In the genomic region with DNA sequence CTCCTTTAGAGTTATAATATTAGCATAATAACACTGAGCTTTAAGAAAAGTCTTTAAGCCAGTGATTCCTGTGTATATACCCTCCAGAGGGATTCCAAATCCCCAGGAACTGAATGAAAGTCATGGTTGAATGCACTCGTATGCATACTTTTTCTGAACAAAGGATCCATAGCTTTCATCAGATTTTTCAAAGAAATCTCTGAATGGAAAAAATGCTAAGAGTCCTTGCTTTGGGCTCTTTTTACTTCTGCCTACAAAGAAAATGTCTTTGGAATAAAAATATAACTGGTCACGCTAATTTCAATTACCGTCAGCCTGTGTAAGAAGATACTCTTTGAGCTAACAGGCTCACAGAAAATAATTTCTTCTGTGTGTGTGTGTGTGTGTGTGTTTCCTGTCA, we compare ENCODE assay signal across 24 cellular contexts.
DNase-seq lines count a peak whose midpoint lies in the region; ATAC-seq and TF ChIP-seq lines count a peak whose summit lies in the region.
"Had no signal": no experiment of that assay in that cellular context is flagged by ENCODE, and none has a peak within 500 bp of the region (broad histone marks: within the 10 kb centered on the region; RNA-seq: fewer than 3 reads in every experiment).

No MANE protein-coding gene starts in this region.

- H3K27ac ChIP-seq in SK-N-SH (ENCODE audit: low read depth in 2 of 2, low read length in 1 of 2) (no peak overlapping the region; a peak in 1 of 4 replicates), SJCRH30 (peak overlapping the region; percentile 82)
- H3K27ac ChIP-seq: C4-2B, HL-60 had no signal

- POLR2A ChIA-PET in SK-N-SH (lab: Yijun Ruan, JAX): no interaction called here

- intact Hi-C loops in activated T-helper 1 cell treated with anti-CD3 and anti-CD28 coated beads, Interleukin-12 subunit alpha, Interleukin-12 subunit beta, Interleukin-2, Interleukin-4 antibody, amounts not matched to agents 30 ng/mL and 10 ng/mL and 1 ng/mL, durations not matched to agents 14 hours and 24 hours and 36 hours (cut with micrococcal nuclease): no loop called here

- H3K79me2 ChIP-seq in SK-N-SH (ENCODE audit: insufficient read depth): no peaks in the 10 kb centered on the region

- H3F3A ChIP-seq in SK-N-SH (replicated peaks; ENCODE audit: insufficient read depth): no peaks in the 10 kb centered on the region

- no peaks in the 10 kb centered on the region; a peak in 1 of 4 replicates for H3K4me1 ChIP-seq in SK-N-SH (ENCODE audit: control insufficient read depth in 1 of 2, insufficient read depth in 2 of 2, low read depth in 1 of 2, low read length in 1 of 2)
- H3K4me1 ChIP-seq in SJCRH30: peaks cover 6% of the 10 kb centered on the region; the same call in 1 of the 2 replicates

- no peak overlapping the region for H3K4me2 ChIP-seq in SK-N-SH

- no peaks in the 10 kb centered on the region for H3K36me3 ChIP-seq in SK-N-SH (replicated peaks in 1 of 2; ENCODE audit: control insufficient read depth in 1 of 2, insufficient read depth in 2 of 2, low read length in 1 of 2)
- no peaks in the 10 kb centered on the region for H3K36me3 ChIP-seq in SJCRH30

- H3K4me1 Mint-ChIP-seq in effector memory CD8-positive, alpha-beta T cell (ENCODE audit: low read depth in 2 of 2): no peaks in the 10 kb centered on the region
- H3K4me1 Mint-ChIP-seq in natural killer cell treated with Interleukin-12 subunit alpha and Interleukin-12 subunit beta and Interleukin-15 and Interleukin-18, amount 100 ng/mL, for 72 hours (ENCODE audit: low read depth in 2 of 2): no peaks in the 10 kb centered on the region
- no peaks in the 10 kb centered on the region for H3K4me1 Mint-ChIP-seq in activated T-helper 1 cell treated with anti-CD3 and anti-CD28 coated beads, Interleukin-12 subunit alpha, Interleukin-12 subunit beta, Interleukin-2, Interleukin-4 antibody, amounts not matched to agents 30 ng/mL and 10 ng/mL and 1 ng/mL, durations not matched to agents 14 hours and 24 hours and 36 hours (ENCODE audit: low read depth)
- H3K4me1 Mint-ChIP-seq: CD8-positive, alpha-beta memory T cell had no signal

- 65% methylated on average over 3 of the region's 3 CpGs for WGBS in SK-N-SH (ENCODE audit: low lambda C conversion rate)

- H3K27me3 Mint-ChIP-seq in effector memory CD8-positive, alpha-beta T cell: no peaks in the 10 kb centered on the region
- H3K27me3 Mint-ChIP-seq in natural killer cell treated with Interleukin-12 subunit alpha and Interleukin-12 subunit beta and Interleukin-15 and Interleukin-18, amount 100 ng/mL, for 72 hours: no peaks in the 10 kb centered on the region
- no peaks in the 10 kb centered on the region for H3K27me3 Mint-ChIP-seq in activated T-helper 1 cell treated with anti-CD3 and anti-CD28 coated beads, Interleukin-12 subunit alpha, Interleukin-12 subunit beta, Interleukin-2, Interleukin-4 antibody, amounts not matched to agents 30 ng/mL and 10 ng/mL and 1 ng/mL, durations not matched to agents 14 hours and 24 hours and 36 hours (ENCODE audit: insufficient read depth)

- H3K9me3 ChIP-seq in SK-N-SH: no peaks in the 10 kb centered on the region
- no peaks in the 10 kb centered on the region for H3K9me3 ChIP-seq in SJCRH30 (replicated peaks)

- CTCF ChIA-PET in SK-N-SH (lab: Yijun Ruan, JAX): no interaction called here

- no peak overlapping the region for H3K4me3 ChIP-seq in SK-N-SH (ENCODE audit: low read depth in 2 of 2, low read length in 1 of 2)
- H3K4me3 ChIP-seq in SJCRH30: peak overlapping the region; percentile 46

- TF ChIP-seq CTCF in SK-N-SH (IDR thresholded peaks at IDR 0.05): no peak

- H4K20me1 ChIP-seq in SK-N-SH (ENCODE audit: insufficient read depth): no peaks in the 10 kb centered on the region

- DNase-seq in SK-N-SH: peak; percentile 2
- peak in 1 of 2 experiments; percentile 62 for DNase-seq in SJCRH30
- peak; percentile 5 for DNase-seq in fibroblast of peridontal ligament (ENCODE audit: extremely low read depth)
- no peak for DNase-seq in effector memory CD8-positive, alpha-beta T cell
- no peak for DNase-seq in natural killer cell treated with Interleukin-12 subunit alpha and Interleukin-12 subunit beta and Interleukin-15 and Interleukin-18, amount 100 ng/mL, for 72 hours (ENCODE audit: low spot score)
- no peak for DNase-seq in activated T-helper 1 cell treated with anti-CD3 and anti-CD28 coated beads, Interleukin-12 subunit alpha, Interleukin-12 subunit beta, Interleukin-2, Interleukin-4 antibody, amounts not matched to agents 30 ng/mL and 10 ng/mL and 1 ng/mL, durations not matched to agents 14 hours and 24 hours and 36 hours (ENCODE audit: low spot score)
- DNase-seq: CD8-positive, alpha-beta memory T cell; DMS53; GDM1; HFFc6; KBM-7; MM.1S; NCI-H1048; NCI-H1417 treated with DMSO at 0.1 percent for 48 hours; NCI-H187; NCI-H2107; NCI-H2227 treated with DMSO at 0.1 percent for 48 hours; NCI-H510A; NCI-H748 treated with DMSO at 0.1 percent for 48 hours had no signal

- H3K9me3 Mint-ChIP-seq in effector memory CD8-positive, alpha-beta T cell: peaks cover 7 to 9% of the 10 kb centered on the region in 2 donors
- peaks cover 9% of the 10 kb centered on the region for H3K9me3 Mint-ChIP-seq in natural killer cell treated with Interleukin-12 subunit alpha and Interleukin-12 subunit beta and Interleukin-15 and Interleukin-18, amount 100 ng/mL, for 72 hours
- H3K9me3 Mint-ChIP-seq in activated T-helper 1 cell treated with anti-CD3 and anti-CD28 coated beads, Interleukin-12 subunit alpha, Interleukin-12 subunit beta, Interleukin-2, Interleukin-4 antibody, amounts not matched to agents 30 ng/mL and 10 ng/mL and 1 ng/mL, durations not matched to agents 14 hours and 24 hours and 36 hours: no peaks in the 10 kb centered on the region

- H2AFZ ChIP-seq in SK-N-SH (ENCODE audit: low read depth): no peak overlapping the region

- H3K36me3 Mint-ChIP-seq in effector memory CD8-positive, alpha-beta T cell (ENCODE audit: insufficient read depth): no peaks in the 10 kb centered on the region
- peaks cover 5% of the 10 kb centered on the region for H3K36me3 Mint-ChIP-seq in natural killer cell treated with Interleukin-12 subunit alpha and Interleukin-12 subunit beta and Interleukin-15 and Interleukin-18, amount 100 ng/mL, for 72 hours
- no peaks in the 10 kb centered on the region for H3K36me3 Mint-ChIP-seq in activated T-helper 1 cell treated with anti-CD3 and anti-CD28 coated beads, Interleukin-12 subunit alpha, Interleukin-12 subunit beta, Interleukin-2, Interleukin-4 antibody, amounts not matched to agents 30 ng/mL and 10 ng/mL and 1 ng/mL, durations not matched to agents 14 hours and 24 hours and 36 hours (ENCODE audit: low read depth)
- H3K36me3 Mint-ChIP-seq: CD8-positive, alpha-beta memory T cell had no signal

- H3K9me2 ChIP-seq in SK-N-SH: no peaks in the 10 kb centered on the region

- TF ChIP-seq RAD21 in SK-N-SH (IDR thresholded peaks at IDR 0.05; ENCODE audit: low read length): no peak

- ATAC-seq in SK-N-SH treated with all-trans-retinoic acid at 6 μM for 48 hours (no peak), HG02763 (IDR thresholded peaks at IDR 0.05; ENCODE audit: unreplicated experiment) (no peak)
- no peak for ATAC-seq in effector memory CD8-positive, alpha-beta T cell (replicated peaks)
- no peak for ATAC-seq in natural killer cell treated with Interleukin-12 subunit alpha and Interleukin-12 subunit beta and Interleukin-15 and Interleukin-18, amount 100 ng/mL, for 72 hours
- ATAC-seq: Panc1 had no signal

- no peak overlapping the region for H3K4me3 Mint-ChIP-seq in effector memory CD8-positive, alpha-beta T cell
- H3K4me3 Mint-ChIP-seq in natural killer cell treated with Interleukin-12 subunit alpha and Interleukin-12 subunit beta and Interleukin-15 and Interleukin-18, amount 100 ng/mL, for 72 hours: no peak overlapping the region
- no peak overlapping the region for H3K4me3 Mint-ChIP-seq in activated T-helper 1 cell treated with anti-CD3 and anti-CD28 coated beads, Interleukin-12 subunit alpha, Interleukin-12 subunit beta, Interleukin-2, Interleukin-4 antibody, amounts not matched to agents 30 ng/mL and 10 ng/mL and 1 ng/mL, durations not matched to agents 14 hours and 24 hours and 36 hours
- H3K4me3 Mint-ChIP-seq: CD8-positive, alpha-beta memory T cell; HFFc6 had no signal

- H3K27ac Mint-ChIP-seq in effector memory CD8-positive, alpha-beta T cell: no peak overlapping the region
- no peak overlapping the region for H3K27ac Mint-ChIP-seq in natural killer cell treated with Interleukin-12 subunit alpha and Interleukin-12 subunit beta and Interleukin-15 and Interleukin-18, amount 100 ng/mL, for 72 hours
- no peak overlapping the region for H3K27ac Mint-ChIP-seq in activated T-helper 1 cell treated with anti-CD3 and anti-CD28 coated beads, Interleukin-12 subunit alpha, Interleukin-12 subunit beta, Interleukin-2, Interleukin-4 antibody, amounts not matched to agents 30 ng/mL and 10 ng/mL and 1 ng/mL, durations not matched to agents 14 hours and 24 hours and 36 hours
- H3K27ac Mint-ChIP-seq: CD8-positive, alpha-beta memory T cell; HFFc6 had no signal

- no peak for TF ChIP-seq EP300 in SK-N-SH (IDR thresholded peaks at IDR 0.05; ENCODE audit: borderline replicate concordance in 1 of 2, low read depth in 1 of 2, low read length in 1 of 2)

- H3K27me3 ChIP-seq in SK-N-SH (ENCODE audit: insufficient read depth) (no peaks in the 10 kb centered on the region), SJCRH30 (no peaks in the 10 kb centered on the region)

- no peak overlapping the region for H3K9ac ChIP-seq in SK-N-SH

TF ChIP-seq in SK-N-SH, 30 proteins besides CTCF, POLR2A, EP300 and RAD21 (continues in another document):
- TF ChIP-seq RXRA (IDR thresholded peaks at IDR 0.05; ENCODE audit: borderline replicate concordance, low read depth): no peak
- TF ChIP-seq SMC3 (IDR thresholded peaks at IDR 0.05; ENCODE audit: low read depth, low read length): no peak
- TF ChIP-seq EZH2phosphoT487 (IDR thresholded peaks at IDR 0.05; ENCODE audit: borderline replicate concordance, low read depth): no peak

TF ChIP-seq in SK-N-SH treated with all-trans-retinoic acid at 6 μM for 48 hours, 23 proteins besides CTCF, POLR2A, EP300 and RAD21 (continues in another document):
- TF ChIP-seq ARNTL (CRISPR knock-in tag; IDR thresholded peaks at IDR 0.05; ENCODE audit: borderline replicate concordance, low read depth) (no peak), RARB (CRISPR knock-in tag; IDR thresholded peaks at IDR 0.05) (no peak), ZFP3 (CRISPR knock-in tag; IDR thresholded peaks at IDR 0.05) (no peak), ZNF565 (CRISPR knock-in tag; conservative IDR thresholded peaks at IDR 0.05; ENCODE audit: low read depth) (no peak), PPARA (CRISPR knock-in tag; IDR thresholded peaks at IDR 0.05; ENCODE audit: borderline replicate concordance) (no peak), ZNF70 (CRISPR knock-in tag; IDR thresholded peaks at IDR 0.05) (no peak), GLIS3 (CRISPR knock-in tag; IDR thresholded peaks at IDR 0.05) (no peak), ESRRG (CRISPR knock-in tag; IDR thresholded peaks at IDR 0.05) (no peak), ZNF8 (CRISPR knock-in tag; IDR thresholded peaks at IDR 0.05) (no peak)

Comparison
In these comparisons a context has a peak if more than half of its experiments do, and no peak if none do; other contexts are left out.
1. DNase-seq: peak in SK-N-SH (single experiment) and fibroblast of peridontal ligament (single experiment); none in effector memory CD8-positive, alpha-beta T cell (0 of 3), natural killer cell treated with Interleukin-12 subunit alpha and Interleukin-12 subunit beta and Interleukin-15 and Interleukin-18, amount 100 ng/mL, for 72 hours (single experiment) and activated T-helper 1 cell treated with anti-CD3 and anti-CD28 coated beads, Interleukin-12 subunit alpha, Interleukin-12 subunit beta, Interleukin-2, Interleukin-4 antibody, amounts not matched to agents 30 ng/mL and 10 ng/mL and 1 ng/mL, durations not matched to agents 14 hours and 24 hours and 36 hours (single experiment).